ENCODE assay signal across 8 cellular contexts in the genomic region with DNA sequence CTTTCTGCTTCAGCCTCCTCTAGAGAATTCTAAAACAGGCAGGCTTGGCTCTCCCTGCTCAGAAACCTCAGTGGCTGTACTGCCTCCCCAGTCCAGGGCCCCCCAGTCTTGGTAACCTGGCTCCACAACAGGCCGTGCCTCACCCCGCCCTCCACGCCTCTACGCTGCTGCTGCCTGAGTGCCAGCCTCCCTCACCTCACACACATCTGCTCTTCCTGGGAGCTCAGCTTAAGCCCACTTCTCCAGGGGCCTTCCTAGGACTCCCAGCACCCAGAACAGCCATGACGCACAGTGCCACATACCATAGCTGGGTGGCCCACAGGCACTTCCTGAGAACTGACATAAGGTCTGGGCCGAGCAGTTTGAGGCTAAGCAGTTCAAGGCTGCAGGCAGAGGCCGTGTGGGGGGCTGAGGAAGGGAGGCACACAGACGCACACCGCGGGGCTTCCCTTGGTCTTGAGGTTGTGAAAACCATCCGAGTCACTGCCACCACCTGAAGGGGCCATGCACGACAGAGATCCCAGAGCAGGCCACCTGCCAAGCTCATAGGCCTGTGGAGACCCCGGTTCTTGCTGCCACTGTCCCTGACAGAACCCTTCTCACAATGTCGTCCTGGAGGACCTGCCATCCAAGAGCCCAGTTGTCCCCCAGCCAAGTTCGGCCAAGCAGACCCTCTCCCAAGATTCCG. TPM values are rescaled to one million over a fixed set of nuclear protein-coding genes. Genes with fewer than 3 reads are reported as not detected.
A peak's percentile ranks its signal among the peaks of the same experiment; 100 is the strongest.
DNase-seq lines count a peak whose midpoint lies in the region; ATAC-seq and TF ChIP-seq lines count a peak whose summit lies in the region.

No MANE protein-coding gene starts in this region.

- no peaks in the 10 kb centered on the region for H3K27me3 ChIP-seq in HAP-1 (ENCODE audit: low read depth)

- H3K36me3 ChIP-seq in HAP-1 (replicated peaks) = peaks cover 29% of the 10 kb centered on the region

- TF ChIP-seq CTCF in neural crest cell (conservative IDR thresholded peaks at IDR 0.05) = no peak

- ATAC-seq in effector memory CD8-positive, alpha-beta T cell (replicated peaks) = peak; percentile 82
- no peak for ATAC-seq in GM18870 (IDR thresholded peaks at IDR 0.05; ENCODE audit: unreplicated experiment)
- no peak for ATAC-seq in HG02884 (IDR thresholded peaks at IDR 0.05; ENCODE audit: unreplicated experiment)

- H3K27me3 Mint-ChIP-seq in effector memory CD8-positive, alpha-beta T cell = no peaks in the 10 kb centered on the region
- H3K27me3 Mint-ChIP-seq in neural crest cell (ENCODE audit: low read depth) = no peaks in the 10 kb centered on the region

- H3K4me3 Mint-ChIP-seq in effector memory CD8-positive, alpha-beta T cell = peak overlapping the region; percentile 67 to 70
- no peak overlapping the region for H3K4me3 Mint-ChIP-seq in neural crest cell

- no peaks in the 10 kb centered on the region for H3K9me3 Mint-ChIP-seq in effector memory CD8-positive, alpha-beta T cell
- H3K9me3 Mint-ChIP-seq in neural crest cell = no peaks in the 10 kb centered on the region

- no peaks in the 10 kb centered on the region; the same call in 1 of the 2 replicates for H3K4me1 ChIP-seq in HAP-1

- H3K27ac Mint-ChIP-seq in effector memory CD8-positive, alpha-beta T cell = peak overlapping the region; percentile 92 to 95
- peak overlapping the region; percentile 81 for H3K27ac Mint-ChIP-seq in neural crest cell (ENCODE audit: unreplicated experiment)

- peaks cover 34% of the 10 kb centered on the region for H3K36me3 Mint-ChIP-seq in effector memory CD8-positive, alpha-beta T cell (ENCODE audit: insufficient read depth)
- H3K36me3 Mint-ChIP-seq in neural crest cell (ENCODE audit: low read depth) = no peaks in the 10 kb centered on the region

- DNase-seq in ELR (ENCODE audit: low read depth) = peak; percentile 71
- peak; percentile 21 to 26 for DNase-seq in activated CD4-positive, alpha-beta T cell treated with anti-CD3 and anti-CD28 coated beads for 4 hours
- DNase-seq in effector memory CD8-positive, alpha-beta T cell = peak; percentile 54 to 70 (median 69)
- no peak for DNase-seq in neural crest cell (ENCODE audit: low read depth, low spot score)
- DNase-seq in cerebellar cortex (ENCODE audit: low spot score) = no peak
- DNase-seq in HAP-1 (ENCODE audit: low spot score in 2 of 2) = no peak

- H3K4me3 ChIP-seq in HAP-1 = no peak overlapping the region

- in situ Hi-C loops in HAP-1 (cut with MboI; ENCODE audit: low sequenced_read_pairs) = loop anchor here (5.0 kb wide), 1 partner anchor 70 kb away; no protein-coding TSS in a partner anchor

- peaks cover 24 to 39% of the 10 kb centered on the region in 2 donors for H3K4me1 Mint-ChIP-seq in effector memory CD8-positive, alpha-beta T cell (ENCODE audit: low read depth in 2 of 2)
- no peaks in the 10 kb centered on the region for H3K4me1 Mint-ChIP-seq in neural crest cell

- no peaks in the 10 kb centered on the region for H3K9me3 ChIP-seq in HAP-1

RNA-seq across cellular contexts. Expression of a gene that starts 42.6 kb away (rescaled TPM):
- 91.9 and 98.7 TPM in 2 replicates for total RNA-seq in neural crest cell

Comparison
In these comparisons a context has a peak if more than half of its experiments do, and no peak if none do; other contexts are left out.
1. DNase-seq: peak in ELR (single experiment), activated CD4-positive, alpha-beta T cell treated with anti-CD3 and anti-CD28 coated beads for 4 hours (2 of 2) and effector memory CD8-positive, alpha-beta T cell (3 of 3); none in neural crest cell (single experiment), cerebellar cortex (single experiment) and HAP-1 (0 of 2).